ENCODE assay signal across 16 cellular contexts in the genomic region with DNA sequence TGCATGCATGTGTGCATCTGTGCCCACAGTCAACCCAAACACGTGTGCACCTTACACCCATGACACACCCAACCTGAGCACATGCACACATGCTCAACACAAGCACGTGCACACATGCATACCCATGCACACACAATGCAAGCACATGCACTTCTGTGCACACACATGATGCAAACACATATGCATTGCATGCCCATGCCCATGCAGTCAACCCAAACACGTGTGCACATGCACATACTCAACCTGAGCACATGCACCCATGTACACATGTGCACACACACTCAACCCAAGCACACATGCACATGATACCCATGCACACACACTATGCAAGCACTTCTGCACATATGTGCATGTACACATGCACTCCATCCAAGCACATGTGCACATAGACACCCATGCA.
DNase-seq lines count a peak whose midpoint lies in the region; ATAC-seq, FAIRE-seq and TF ChIP-seq lines count a peak whose summit lies in the region.
"Had no signal": no experiment of that assay in that cellular context is flagged by ENCODE, and none has a peak within 500 bp of the region (broad histone marks: within the 10 kb centered on the region; RNA-seq: fewer than 3 reads in every experiment).

No MANE protein-coding gene starts in this region.

- H3K27me3 ChIP-seq in H1 (replicated peaks in 1 of 4; ENCODE audit: control insufficient read depth in 3 of 4, extremely low read depth in 1 of 4, insufficient read depth in 3 of 4, low read length in 3 of 4): no peaks in the 10 kb centered on the region
- H3K27me3 ChIP-seq in trophoblast cell (ENCODE audit: insufficient read depth, low read length): no peaks in the 10 kb centered on the region
- H3K27me3 ChIP-seq: BLaER1 treated with 17β-estradiol and CSF1 and Interleukin-3, amounts not matched to agents 10 nM and 100 nM had no signal

- no peak for TF ChIP-seq RAD21 in H1 (IDR thresholded peaks at IDR 0.05 in 1 of 2, conservative IDR thresholded peaks at IDR 0.05 in 1 of 2; ENCODE audit: low read depth in 2 of 2, low read length in 2 of 2)

- intact Hi-C loops in Right ventricle myocardium inferior (cut with DNase I): no loop called here
- intact Hi-C loops in left cardiac atrium (cut with DNase I): no loop called here

- FAIRE-seq in H1 (lab: Jason Lieb, UNC): no peak
- FAIRE-seq: GM19239, H54 had no signal

- H3K4ac ChIP-seq in H1 (replicated peaks; ENCODE audit: insufficient read length, low read depth, low read length): peak overlapping the region; percentile 88
- no peak overlapping the region for H3K4ac ChIP-seq in trophoblast cell (ENCODE audit: low read depth, low read length)

- H3K23ac ChIP-seq in H1 (ENCODE audit: insufficient read length): no peak overlapping the region
- H3K23ac ChIP-seq in trophoblast cell (ENCODE audit: low read length): no peak overlapping the region

- H2BK120ac ChIP-seq in H1 (replicated peaks; ENCODE audit: low read depth, low read length): no peak overlapping the region
- no peak overlapping the region for H2BK120ac ChIP-seq in trophoblast cell (ENCODE audit: insufficient read depth, low read length, poor library complexity)

- peak overlapping the region; percentile 37; the same call in 1 of the 2 replicates for H2BK20ac ChIP-seq in H1 (ENCODE audit: low read length)

- H3K79me2 ChIP-seq in H1 (ENCODE audit: control insufficient read depth in 1 of 2, insufficient read depth in 2 of 2, low read length in 2 of 2) (no peaks in the 10 kb centered on the region), trophoblast cell (ENCODE audit: control insufficient read depth, insufficient read depth, low read length, poor library complexity) (no peaks in the 10 kb centered on the region)

- H2BK5ac ChIP-seq in H1 (ENCODE audit: low read depth, low read length): no peak overlapping the region
- no peak overlapping the region for H2BK5ac ChIP-seq in trophoblast cell (ENCODE audit: low read depth, low read length, poor library complexity)

- no peak overlapping the region for H3K14ac ChIP-seq in H1 (ENCODE audit: insufficient read length)
- no peak overlapping the region for H3K14ac ChIP-seq in trophoblast cell (ENCODE audit: low read length)

- H2BK12ac ChIP-seq in H1 (ENCODE audit: low read depth, low read length): peak overlapping the region; percentile 18; the same call in 1 of the 2 replicates
- H2BK12ac ChIP-seq in trophoblast cell (ENCODE audit: low read length): no peak overlapping the region

- H4K5ac ChIP-seq in H1 (ENCODE audit: insufficient read length, low read depth, low read length): no peak overlapping the region

- peak overlapping the region; percentile 62 for H2BK15ac ChIP-seq in H1 (ENCODE audit: low read length)

- H3K4me3 ChIP-seq in H1 (ENCODE audit: extremely low read depth in 1 of 4, insufficient read depth in 2 of 4, low read depth in 3 of 4, low read length in 4 of 4): no peak overlapping the region
- peak overlapping the region; percentile 17 for H3K4me3 ChIP-seq in trophoblast cell (ENCODE audit: low read depth, low read length)
- H3K4me3 ChIP-seq: BLaER1 treated with 17β-estradiol and CSF1 and Interleukin-3, amounts not matched to agents 10 nM and 100 nM had no signal

- H4K91ac ChIP-seq in H1 (replicated peaks; ENCODE audit: insufficient read length, low read length): no peak overlapping the region
- H4K91ac ChIP-seq in trophoblast cell (ENCODE audit: low read depth, low read length): no peak overlapping the region

- H4K8ac ChIP-seq in H1 (ENCODE audit: extremely low read depth, insufficient read depth, low read length) (no peak overlapping the region; the same call in 1 of the 2 replicates), trophoblast cell (ENCODE audit: low read depth, low read length) (no peak overlapping the region)

- H3K36me3 ChIP-seq in H1 (ENCODE audit: control insufficient read depth in 2 of 4, insufficient read depth in 4 of 4, low read length in 3 of 4): no peaks in the 10 kb centered on the region
- no peaks in the 10 kb centered on the region for H3K36me3 ChIP-seq in trophoblast cell (ENCODE audit: control insufficient read depth in 1 of 2, insufficient read depth in 2 of 2, low read length in 2 of 2)
- H3K36me3 ChIP-seq: BLaER1 treated with 17β-estradiol and CSF1 and Interleukin-3, amounts not matched to agents 10 nM and 100 nM had no signal

- POLR2A ChIA-PET in H1 (lab: Charles Lee; ENCODE audit: partially characterized antibody): interaction anchor here (1.2 kb wide), 1 partner anchor 12 kb away, joined by 4 read pairs; no protein-coding TSS in a partner anchor

- peaks cover 2% of the 10 kb centered on the region; the same call in 1 of the 2 replicates for H3K79me1 ChIP-seq in H1 (ENCODE audit: low read depth, low read length)
- no peaks in the 10 kb centered on the region for H3K79me1 ChIP-seq in trophoblast cell (ENCODE audit: low read length)

- H2AK5ac ChIP-seq in H1 (ENCODE audit: low read depth, low read length): no peak overlapping the region
- no peak overlapping the region for H2AK5ac ChIP-seq in trophoblast cell (ENCODE audit: low read length)

- H3K4me1 ChIP-seq in H1 (replicated peaks in 1 of 4; ENCODE audit: control insufficient read depth in 3 of 4, insufficient read depth in 4 of 4, low read length in 3 of 4): peaks cover 0 to 2% (median 0%) of the 10 kb centered on the region in 4 experiments; a peak in 2 of 7 replicates
- H3K4me1 ChIP-seq in trophoblast cell (ENCODE audit: control insufficient read depth in 1 of 2, insufficient read depth in 2 of 2, low read length in 2 of 2): no peaks in the 10 kb centered on the region

- H2AFZ ChIP-seq in H1 (ENCODE audit: low read length): no peak overlapping the region
- H2AFZ ChIP-seq in trophoblast cell (ENCODE audit: insufficient read depth, low read length, poor library complexity): no peak overlapping the region

- peaks cover 0 to 2% of the 10 kb centered on the region in 2 experiments for H4K20me1 ChIP-seq in H1 (replicated peaks in 1 of 2; ENCODE audit: control insufficient read depth in 1 of 2, insufficient read depth in 2 of 2, low read length in 2 of 2)
- H4K20me1 ChIP-seq: BLaER1 treated with 17β-estradiol and CSF1 and Interleukin-3, amounts not matched to agents 10 nM and 100 nM had no signal

- 89% methylated on average over 3 of the region's 3 CpGs; no CpG with 5 or more reads in 1 of the 2 experiments for WGBS in H1 (ENCODE audit: extremely low coverage in 1 of 2, insufficient coverage in 1 of 2, insufficient read length in 1 of 2, insufficient replicate concordance in 2 of 2, low coverage in 1 of 2, low lambda C conversion rate in 2 of 2, missing lambda C conversion rate in 1 of 2), 2 experiments
- no CpG with 5 or more reads among the region's 3 CpGs for WGBS in trophoblast cell (ENCODE audit: extremely low coverage, insufficient coverage, insufficient read length)

- no peak for TF ChIP-seq EP300 in H1 (IDR thresholded peaks at IDR 0.05; ENCODE audit: borderline replicate concordance in 1 of 2, low read depth in 2 of 2, low read length in 2 of 2)

- TF ChIP-seq CTCF in H1 (IDR thresholded peaks at IDR 0.05; ENCODE audit: control extremely low read depth in 1 of 3, insufficient read depth in 1 of 3, low read depth in 1 of 3, low read length in 3 of 3): no peak

- H3K4me2 ChIP-seq in H1 (ENCODE audit: insufficient read depth in 1 of 2, low read depth in 2 of 2, low read length in 2 of 2) (no peak overlapping the region), trophoblast cell (ENCODE audit: low read length) (no peak overlapping the region)

- H3K9me3 ChIP-seq in H1 (ENCODE audit: insufficient read depth in 2 of 2, low read depth in 1 of 2, low read length in 1 of 2): peaks cover 0 to 4% of the 10 kb centered on the region in 2 experiments; a peak in 2 of 4 replicates
- peaks cover 8% of the 10 kb centered on the region for H3K9me3 ChIP-seq in trophoblast cell (ENCODE audit: insufficient read depth, low read depth, low read length)

- CTCF ChIA-PET in H1 (lab: Charles Lee; ENCODE audit: partially characterized antibody): interaction anchor here (1.8 kb wide), 1 partner anchor 15 kb away, joined by 3 read pairs; no protein-coding TSS in a partner anchor

- ATAC-seq in Right ventricle myocardium inferior: no peak
- no peak for ATAC-seq in left cardiac atrium
- no peak for ATAC-seq in GM19328 (IDR thresholded peaks at IDR 0.05; ENCODE audit: unreplicated experiment)
- ATAC-seq in HG03139 (IDR thresholded peaks at IDR 0.05; ENCODE audit: unreplicated experiment): no peak
- ATAC-seq: HCT116 had no signal

- DNase-seq in Right ventricle myocardium inferior (ENCODE audit: missing footprints): peak; percentile 32
- no peak for DNase-seq in left cardiac atrium
- no peak for DNase-seq in H1 (ENCODE audit: low read depth in 1 of 2, low spot score in 2 of 2)
- DNase-seq in trophoblast cell: no peak
- no peak for DNase-seq in NCI-H1105 treated with DMSO at 0.1 percent for 48 hours (lab: John Stamatoyannopoulos, UW)
- DNase-seq: 8988T; ACHN; CD4-positive, CD25-positive, alpha-beta regulatory T cell; DMS53; GF-D8 had no signal

- no peak for TF ChIP-seq POLR2A in H1 (IDR thresholded peaks at IDR 0.05; ENCODE audit: control extremely low read depth in 1 of 2, low read depth in 2 of 2, low read length in 2 of 2)

- H3K27ac ChIP-seq in H1 (ENCODE audit: low read depth, low read length) (no peak overlapping the region; the same call in 1 of the 2 replicates), trophoblast cell (ENCODE audit: low read depth, low read length) (no peak overlapping the region)
- H3K27ac ChIP-seq: BLaER1 treated with 17β-estradiol and CSF1 and Interleukin-3, amounts not matched to agents 10 nM and 100 nM had no signal

- no peak overlapping the region for H3K9ac ChIP-seq in H1 (replicated peaks in 1 of 4; ENCODE audit: extremely low read depth in 1 of 4, low read depth in 3 of 4, low read length in 3 of 4)
- no peak overlapping the region for H3K9ac ChIP-seq in trophoblast cell (ENCODE audit: low read length)
- H3K9ac ChIP-seq: BLaER1 treated with 17β-estradiol and CSF1 and Interleukin-3, amounts not matched to agents 10 nM and 100 nM had no signal

- H3K18ac ChIP-seq in H1 (ENCODE audit: extremely low read depth, low read length): no peak overlapping the region
- H3K18ac ChIP-seq in trophoblast cell (ENCODE audit: low read length): no peak overlapping the region

- H4K12ac ChIP-seq in trophoblast cell (ENCODE audit: low read depth, low read length): no peak overlapping the region

- H3K56ac ChIP-seq in H1 (replicated peaks; ENCODE audit: insufficient read length, low read depth, low read length): no peak overlapping the region

- H3K23me2 ChIP-seq in H1 (ENCODE audit: low read depth, low read length): 0 out of 2 replicates have a peak, but pooled peaks cover 3% of the 10 kb centered on the region

TF ChIP-seq in H1, 55 proteins besides CTCF, POLR2A, EP300 and RAD21 (continues in another document):
- TF ChIP-seq TCF12 (IDR thresholded peaks at IDR 0.05; ENCODE audit: low read depth, low read length): no peak
